Comparison of ENCODE assay signal across 1 cellular context in the genomic region with DNA sequence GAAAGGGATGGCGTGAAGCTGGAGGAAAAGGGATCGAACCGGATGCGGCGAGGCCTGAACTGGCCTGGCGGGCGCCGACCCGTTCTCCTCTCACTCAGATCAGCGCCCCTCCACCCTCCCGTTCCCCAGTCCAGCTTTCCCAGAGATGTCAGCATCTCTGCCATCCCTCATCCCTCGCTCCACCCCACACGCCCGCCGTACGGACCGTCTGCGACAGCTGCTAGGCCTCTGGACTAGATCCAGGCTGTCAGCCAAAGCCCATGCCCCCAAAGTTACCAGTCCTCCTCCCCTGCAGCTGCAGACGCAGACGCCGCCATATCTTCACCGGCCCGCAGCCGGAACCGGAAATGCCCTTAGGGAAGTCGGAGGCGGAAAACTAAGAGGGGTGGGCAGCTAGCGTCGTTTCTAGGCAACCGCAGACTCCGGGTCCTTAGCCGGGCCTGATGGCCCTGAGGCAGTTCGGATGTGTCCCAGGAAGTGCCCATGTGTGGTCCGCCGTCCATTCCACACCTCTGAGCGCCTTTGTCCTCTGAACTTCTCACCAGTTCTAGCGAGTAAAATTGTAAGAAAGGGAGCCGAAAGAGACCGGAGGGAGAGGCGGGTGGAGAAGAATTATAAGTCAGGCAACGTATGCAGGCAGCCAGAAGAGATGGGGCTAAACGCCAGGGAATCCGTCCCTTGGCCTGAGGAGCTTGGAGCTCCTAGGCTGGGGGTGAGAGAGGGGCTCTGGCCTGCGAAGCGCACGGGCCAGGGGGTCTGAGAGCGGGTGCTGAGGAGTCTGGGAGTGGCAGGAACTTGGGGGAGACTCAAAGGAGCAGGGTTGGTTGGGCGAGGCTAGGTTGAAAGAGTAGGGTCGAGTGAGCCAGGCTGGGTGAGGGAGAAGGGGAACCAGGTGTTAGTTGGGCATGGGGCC.
TF ChIP-seq lines count a peak whose summit lies in the region.

A gene with protein sequence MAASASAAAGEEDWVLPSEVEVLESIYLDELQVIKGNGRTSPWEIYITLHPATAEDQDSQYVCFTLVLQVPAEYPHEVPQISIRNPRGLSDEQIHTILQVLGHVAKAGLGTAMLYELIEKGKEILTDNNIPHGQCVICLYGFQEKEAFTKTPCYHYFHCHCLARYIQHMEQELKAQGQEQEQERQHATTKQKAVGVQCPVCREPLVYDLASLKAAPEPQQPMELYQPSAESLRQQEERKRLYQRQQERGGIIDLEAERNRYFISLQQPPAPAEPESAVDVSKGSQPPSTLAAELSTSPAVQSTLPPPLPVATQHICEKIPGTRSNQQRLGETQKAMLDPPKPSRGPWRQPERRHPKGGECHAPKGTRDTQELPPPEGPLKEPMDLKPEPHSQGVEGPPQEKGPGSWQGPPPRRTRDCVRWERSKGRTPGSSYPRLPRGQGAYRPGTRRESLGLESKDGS (minus strand): TSS at position 349 of the 913 bp plus-strand sequence. CDS start 32 bp downstream, at position 317.
A gene with protein sequence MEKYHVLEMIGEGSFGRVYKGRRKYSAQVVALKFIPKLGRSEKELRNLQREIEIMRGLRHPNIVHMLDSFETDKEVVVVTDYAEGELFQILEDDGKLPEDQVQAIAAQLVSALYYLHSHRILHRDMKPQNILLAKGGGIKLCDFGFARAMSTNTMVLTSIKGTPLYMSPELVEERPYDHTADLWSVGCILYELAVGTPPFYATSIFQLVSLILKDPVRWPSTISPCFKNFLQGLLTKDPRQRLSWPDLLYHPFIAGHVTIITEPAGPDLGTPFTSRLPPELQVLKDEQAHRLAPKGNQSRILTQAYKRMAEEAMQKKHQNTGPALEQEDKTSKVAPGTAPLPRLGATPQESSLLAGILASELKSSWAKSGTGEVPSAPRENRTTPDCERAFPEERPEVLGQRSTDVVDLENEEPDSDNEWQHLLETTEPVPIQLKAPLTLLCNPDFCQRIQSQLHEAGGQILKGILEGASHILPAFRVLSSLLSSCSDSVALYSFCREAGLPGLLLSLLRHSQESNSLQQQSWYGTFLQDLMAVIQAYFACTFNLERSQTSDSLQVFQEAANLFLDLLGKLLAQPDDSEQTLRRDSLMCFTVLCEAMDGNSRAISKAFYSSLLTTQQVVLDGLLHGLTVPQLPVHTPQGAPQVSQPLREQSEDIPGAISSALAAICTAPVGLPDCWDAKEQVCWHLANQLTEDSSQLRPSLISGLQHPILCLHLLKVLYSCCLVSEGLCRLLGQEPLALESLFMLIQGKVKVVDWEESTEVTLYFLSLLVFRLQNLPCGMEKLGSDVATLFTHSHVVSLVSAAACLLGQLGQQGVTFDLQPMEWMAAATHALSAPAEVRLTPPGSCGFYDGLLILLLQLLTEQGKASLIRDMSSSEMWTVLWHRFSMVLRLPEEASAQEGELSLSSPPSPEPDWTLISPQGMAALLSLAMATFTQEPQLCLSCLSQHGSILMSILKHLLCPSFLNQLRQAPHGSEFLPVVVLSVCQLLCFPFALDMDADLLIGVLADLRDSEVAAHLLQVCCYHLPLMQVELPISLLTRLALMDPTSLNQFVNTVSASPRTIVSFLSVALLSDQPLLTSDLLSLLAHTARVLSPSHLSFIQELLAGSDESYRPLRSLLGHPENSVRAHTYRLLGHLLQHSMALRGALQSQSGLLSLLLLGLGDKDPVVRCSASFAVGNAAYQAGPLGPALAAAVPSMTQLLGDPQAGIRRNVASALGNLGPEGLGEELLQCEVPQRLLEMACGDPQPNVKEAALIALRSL (N-terminal part only) (plus strand): TSS at position 433 of the 913 bp plus-strand sequence. CDS start 744 bp downstream, outside the sequence.

TF ChIP-seq in HepG2, 621 proteins besides CTCF, POLR2A, EP300 and RAD21 (continues in another document):
- TF ChIP-seq ZC3H4 (CRISPR knock-in tag; IDR thresholded peaks at IDR 0.05; ENCODE audit: borderline replicate concordance): no peak
- TF ChIP-seq AGO1 (IDR thresholded peaks at IDR 0.05; ENCODE audit: low read depth, low read length, poor library complexity, severe bottlenecking): peak; percentile 82
- TF ChIP-seq SRY (CRISPR knock-in tag; IDR thresholded peaks at IDR 0.05): peak; percentile 75
- peak; percentile 69; the same call in 1 of the 2 replicates for TF ChIP-seq ZIK1 (CRISPR knock-in tag; IDR thresholded peaks at IDR 0.05; ENCODE audit: borderline replicate concordance, low read depth)
- TF ChIP-seq, protein P1, sequence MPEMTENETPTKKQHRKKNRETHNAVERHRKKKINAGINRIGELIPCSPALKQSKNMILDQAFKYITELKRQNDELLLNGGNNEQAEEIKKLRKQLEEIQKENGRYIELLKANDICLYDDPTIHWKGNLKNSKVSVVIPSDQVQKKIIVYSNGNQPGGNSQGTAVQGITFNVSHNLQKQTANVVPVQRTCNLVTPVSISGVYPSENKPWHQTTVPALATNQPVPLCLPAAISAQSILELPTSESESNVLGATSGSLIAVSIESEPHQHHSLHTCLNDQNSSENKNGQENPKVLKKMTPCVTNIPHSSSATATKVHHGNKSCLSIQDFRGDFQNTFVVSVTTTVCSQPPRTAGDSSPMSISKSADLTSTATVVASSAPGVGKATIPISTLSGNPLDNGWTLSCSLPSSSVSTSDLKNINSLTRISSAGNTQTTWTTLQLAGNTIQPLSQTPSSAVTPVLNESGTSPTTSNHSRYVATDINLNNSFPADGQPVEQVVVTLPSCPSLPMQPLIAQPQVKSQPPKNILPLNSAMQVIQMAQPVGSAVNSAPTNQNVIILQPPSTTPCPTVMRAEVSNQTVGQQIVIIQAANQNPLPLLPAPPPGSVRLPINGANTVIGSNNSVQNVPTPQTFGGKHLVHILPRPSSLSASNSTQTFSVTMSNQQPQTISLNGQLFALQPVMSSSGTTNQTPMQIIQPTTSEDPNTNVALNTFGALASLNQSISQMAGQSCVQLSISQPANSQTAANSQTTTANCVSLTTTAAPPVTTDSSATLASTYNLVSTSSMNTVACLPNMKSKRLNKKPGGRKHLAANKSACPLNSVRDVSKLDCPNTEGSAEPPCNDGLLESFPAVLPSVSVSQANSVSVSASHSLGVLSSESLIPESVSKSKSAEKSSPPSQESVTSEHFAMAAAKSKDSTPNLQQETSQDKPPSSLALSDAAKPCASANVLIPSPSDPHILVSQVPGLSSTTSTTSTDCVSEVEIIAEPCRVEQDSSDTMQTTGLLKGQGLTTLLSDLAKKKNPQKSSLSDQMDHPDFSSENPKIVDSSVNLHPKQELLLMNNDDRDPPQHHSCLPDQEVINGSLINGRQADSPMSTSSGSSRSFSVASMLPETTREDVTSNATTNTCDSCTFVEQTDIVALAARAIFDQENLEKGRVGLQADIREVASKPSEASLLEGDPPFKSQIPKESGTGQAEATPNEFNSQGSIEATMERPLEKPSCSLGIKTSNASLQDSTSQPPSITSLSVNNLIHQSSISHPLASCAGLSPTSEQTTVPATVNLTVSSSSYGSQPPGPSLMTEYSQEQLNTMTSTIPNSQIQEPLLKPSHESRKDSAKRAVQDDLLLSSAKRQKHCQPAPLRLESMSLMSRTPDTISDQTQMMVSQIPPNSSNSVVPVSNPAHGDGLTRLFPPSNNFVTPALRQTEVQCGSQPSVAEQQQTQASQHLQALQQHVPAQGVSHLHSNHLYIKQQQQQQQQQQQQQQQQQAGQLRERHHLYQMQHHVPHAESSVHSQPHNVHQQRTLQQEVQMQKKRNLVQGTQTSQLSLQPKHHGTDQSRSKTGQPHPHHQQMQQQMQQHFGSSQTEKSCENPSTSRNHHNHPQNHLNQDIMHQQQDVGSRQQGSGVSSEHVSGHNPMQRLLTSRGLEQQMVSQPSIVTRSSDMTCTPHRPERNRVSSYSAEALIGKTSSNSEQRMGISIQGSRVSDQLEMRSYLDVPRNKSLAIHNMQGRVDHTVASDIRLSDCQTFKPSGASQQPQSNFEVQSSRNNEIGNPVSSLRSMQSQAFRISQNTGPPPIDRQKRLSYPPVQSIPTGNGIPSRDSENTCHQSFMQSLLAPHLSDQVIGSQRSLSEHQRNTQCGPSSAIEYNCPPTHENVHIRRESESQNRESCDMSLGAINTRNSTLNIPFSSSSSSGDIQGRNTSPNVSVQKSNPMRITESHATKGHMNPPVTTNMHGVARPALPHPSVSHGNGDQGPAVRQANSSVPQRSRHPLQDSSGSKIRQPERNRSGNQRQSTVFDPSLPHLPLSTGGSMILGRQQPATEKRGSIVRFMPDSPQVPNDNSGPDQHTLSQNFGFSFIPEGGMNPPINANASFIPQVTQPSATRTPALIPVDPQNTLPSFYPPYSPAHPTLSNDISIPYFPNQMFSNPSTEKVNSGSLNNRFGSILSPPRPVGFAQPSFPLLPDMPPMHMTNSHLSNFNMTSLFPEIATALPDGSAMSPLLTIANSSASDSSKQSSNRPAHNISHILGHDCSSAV (CRISPR knock-in tag; IDR thresholded peaks at IDR 0.05; ENCODE audit: borderline replicate concordance): 0 out of 2 replicates have a peak, but pooled peaks have one; percentile 42
- TF ChIP-seq ZNF558 (CRISPR knock-in tag; IDR thresholded peaks at IDR 0.05; ENCODE audit: borderline replicate concordance): no peak
- peak; percentile 94 for TF ChIP-seq ELF1 (CRISPR knock-in tag; IDR thresholded peaks at IDR 0.05)
- TF ChIP-seq, protein P2, sequence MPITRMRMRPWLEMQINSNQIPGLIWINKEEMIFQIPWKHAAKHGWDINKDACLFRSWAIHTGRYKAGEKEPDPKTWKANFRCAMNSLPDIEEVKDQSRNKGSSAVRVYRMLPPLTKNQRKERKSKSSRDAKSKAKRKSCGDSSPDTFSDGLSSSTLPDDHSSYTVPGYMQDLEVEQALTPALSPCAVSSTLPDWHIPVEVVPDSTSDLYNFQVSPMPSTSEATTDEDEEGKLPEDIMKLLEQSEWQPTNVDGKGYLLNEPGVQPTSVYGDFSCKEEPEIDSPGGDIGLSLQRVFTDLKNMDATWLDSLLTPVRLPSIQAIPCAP (CRISPR knock-in tag; IDR thresholded peaks at IDR 0.05; ENCODE audit: low read depth): 0 out of 2 replicates have a peak, but pooled peaks have one; percentile 38
- TF ChIP-seq PHF20 (CRISPR knock-in tag; IDR thresholded peaks at IDR 0.05): peak; percentile 95
- no peak for TF ChIP-seq ZNF484 (CRISPR knock-in tag; IDR thresholded peaks at IDR 0.05; ENCODE audit: borderline replicate concordance, low read depth)
- peak; percentile 50; the same call in 1 of the 2 replicates for TF ChIP-seq ZNF776 (CRISPR knock-in tag; IDR thresholded peaks at IDR 0.05)
- peak; percentile 99 for TF ChIP-seq ZNF335 (CRISPR knock-in tag; IDR thresholded peaks at IDR 0.05)
- TF ChIP-seq ZNF746 (CRISPR knock-in tag; IDR thresholded peaks at IDR 0.05): no peak; the same call in 1 of the 2 replicates
- peak; percentile 99 for TF ChIP-seq SIN3A (IDR thresholded peaks at IDR 0.05; ENCODE audit: borderline replicate concordance, low read depth, low read length)
- no peak for TF ChIP-seq RAD51 (IDR thresholded peaks at IDR 0.05; ENCODE audit: borderline replicate concordance)
- 0 out of 2 replicates have a peak, but pooled peaks have one; percentile 24 for TF ChIP-seq ZNF777 (CRISPR knock-in tag; IDR thresholded peaks at IDR 0.05)
- TF ChIP-seq, protein P3, sequence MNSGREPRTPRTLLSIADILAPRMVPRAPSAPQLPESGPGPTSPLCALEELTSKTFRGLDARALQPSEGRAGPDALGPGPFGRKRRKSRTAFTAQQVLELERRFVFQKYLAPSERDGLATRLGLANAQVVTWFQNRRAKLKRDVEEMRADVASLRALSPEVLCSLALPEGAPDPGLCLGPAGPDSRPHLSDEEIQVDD (CRISPR knock-in tag; IDR thresholded peaks at IDR 0.05; ENCODE audit: borderline replicate concordance): peak; percentile 87; the same call in 1 of the 2 replicates
- TF ChIP-seq, protein P4, sequence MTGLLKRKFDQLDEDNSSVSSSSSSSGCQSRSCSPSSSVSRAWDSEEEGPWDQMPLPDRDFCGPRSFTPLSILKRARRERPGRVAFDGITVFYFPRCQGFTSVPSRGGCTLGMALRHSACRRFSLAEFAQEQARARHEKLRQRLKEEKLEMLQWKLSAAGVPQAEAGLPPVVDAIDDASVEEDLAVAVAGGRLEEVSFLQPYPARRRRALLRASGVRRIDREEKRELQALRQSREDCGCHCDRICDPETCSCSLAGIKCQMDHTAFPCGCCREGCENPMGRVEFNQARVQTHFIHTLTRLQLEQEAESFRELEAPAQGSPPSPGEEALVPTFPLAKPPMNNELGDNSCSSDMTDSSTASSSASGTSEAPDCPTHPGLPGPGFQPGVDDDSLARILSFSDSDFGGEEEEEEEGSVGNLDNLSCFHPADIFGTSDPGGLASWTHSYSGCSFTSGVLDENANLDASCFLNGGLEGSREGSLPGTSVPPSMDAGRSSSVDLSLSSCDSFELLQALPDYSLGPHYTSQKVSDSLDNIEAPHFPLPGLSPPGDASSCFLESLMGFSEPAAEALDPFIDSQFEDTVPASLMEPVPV (CRISPR knock-in tag; IDR thresholded peaks at IDR 0.05): peak; percentile 96
- peak; percentile 44; the same call in 1 of the 2 replicates for TF ChIP-seq EED (CRISPR knock-in tag; IDR thresholded peaks at IDR 0.05)
- TF ChIP-seq, protein P5, sequence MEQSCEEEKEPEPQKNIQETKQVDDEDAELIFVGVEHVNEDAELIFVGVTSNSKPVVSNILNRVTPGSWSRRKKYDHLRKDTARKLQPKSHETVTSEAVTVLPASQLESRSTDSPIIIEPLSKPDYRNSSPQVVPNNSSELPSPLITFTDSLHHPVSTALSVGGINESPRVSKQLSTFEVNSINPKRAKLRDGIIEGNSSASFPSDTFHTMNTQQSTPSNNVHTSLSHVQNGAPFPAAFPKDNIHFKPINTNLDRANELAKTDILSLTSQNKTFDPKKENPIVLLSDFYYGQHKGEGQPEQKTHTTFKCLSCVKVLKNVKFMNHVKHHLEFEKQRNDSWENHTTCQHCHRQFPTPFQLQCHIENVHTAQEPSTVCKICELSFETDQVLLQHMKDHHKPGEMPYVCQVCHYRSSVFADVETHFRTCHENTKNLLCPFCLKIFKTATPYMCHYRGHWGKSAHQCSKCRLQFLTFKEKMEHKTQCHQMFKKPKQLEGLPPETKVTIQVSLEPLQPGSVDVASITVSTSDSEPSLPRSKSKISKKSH (CRISPR knock-in tag; IDR thresholded peaks at IDR 0.05; ENCODE audit: borderline replicate concordance): peak; percentile 79
- no peak for TF ChIP-seq MAFK (conservative IDR thresholded peaks at IDR 0.05 in 1 of 2, IDR thresholded peaks at IDR 0.05 in 1 of 2; ENCODE audit: low read length in 2 of 2)
- no peak for TF ChIP-seq PHB2 (IDR thresholded peaks at IDR 0.05; ENCODE audit: partially characterized antibody)
- TF ChIP-seq, protein P6, sequence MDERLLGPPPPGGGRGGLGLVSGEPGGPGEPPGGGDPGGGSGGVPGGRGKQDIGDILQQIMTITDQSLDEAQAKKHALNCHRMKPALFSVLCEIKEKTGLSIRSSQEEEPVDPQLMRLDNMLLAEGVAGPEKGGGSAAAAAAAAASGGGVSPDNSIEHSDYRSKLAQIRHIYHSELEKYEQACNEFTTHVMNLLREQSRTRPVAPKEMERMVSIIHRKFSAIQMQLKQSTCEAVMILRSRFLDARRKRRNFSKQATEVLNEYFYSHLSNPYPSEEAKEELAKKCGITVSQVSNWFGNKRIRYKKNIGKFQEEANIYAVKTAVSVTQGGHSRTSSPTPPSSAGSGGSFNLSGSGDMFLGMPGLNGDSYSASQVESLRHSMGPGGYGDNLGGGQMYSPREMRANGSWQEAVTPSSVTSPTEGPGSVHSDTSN (CRISPR knock-in tag; IDR thresholded peaks at IDR 0.05): no peak
